In the genomic region with DNA sequence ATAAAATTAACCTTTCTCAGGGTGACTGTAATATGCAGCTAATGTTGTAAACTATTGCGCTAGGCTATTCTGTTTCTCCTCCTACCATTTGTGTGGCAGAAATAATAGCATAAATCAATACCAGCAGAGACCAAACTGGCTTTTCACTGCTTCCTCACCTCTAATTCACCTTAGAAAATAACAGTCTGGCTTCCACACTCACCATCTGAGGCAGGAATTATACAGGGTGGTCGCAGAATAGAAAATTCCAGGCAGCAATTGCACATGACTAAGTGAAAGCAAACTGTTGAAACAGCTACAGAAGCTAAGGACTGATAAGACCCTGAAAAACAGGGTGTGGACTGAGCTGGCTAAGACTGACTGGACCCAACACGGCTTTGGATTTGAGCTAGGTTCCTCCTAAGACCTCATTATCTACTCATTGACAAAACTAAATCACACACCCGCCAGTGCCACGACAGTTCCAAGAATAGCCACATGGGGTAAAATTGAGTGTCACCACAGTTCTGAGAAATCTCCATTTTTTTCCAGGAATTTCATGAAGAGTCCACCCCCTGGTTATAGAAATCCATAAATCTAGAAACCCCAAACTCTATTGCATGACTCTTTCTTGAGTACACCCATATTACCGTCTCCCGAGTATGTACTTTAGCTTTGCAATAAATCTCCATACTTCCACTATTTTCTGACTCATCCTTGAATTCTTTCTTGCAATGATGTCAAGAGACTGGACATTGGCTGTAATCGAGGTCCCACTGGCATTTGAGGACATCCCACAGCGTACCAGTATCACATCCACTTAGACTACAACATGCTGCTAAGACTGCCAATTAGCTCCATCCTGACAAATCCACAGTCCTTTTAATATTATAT, we compare ENCODE assay signal across 1 cellular context.
A peak's percentile ranks its signal among the peaks of the same experiment; 100 is the strongest.
TF ChIP-seq lines count a peak whose summit lies in the region.

No MANE protein-coding gene starts in this region.

TF ChIP-seq in K562, 482 proteins besides CTCF, POLR2A, EP300 and RAD21 (continued from another document and continues in another):
- TF ChIP-seq BRF2 (IDR thresholded peaks at IDR 0.05; ENCODE audit: borderline replicate concordance, insufficient read depth, insufficient read length) (no peak), STAG1 (CRISPR knock-in tag; IDR thresholded peaks at IDR 0.05; ENCODE audit: borderline replicate concordance) (no peak), CEBPB (tag; IDR thresholded peaks at IDR 0.05) (peak; percentile 92), PHF8 (IDR thresholded peaks at IDR 0.05; ENCODE audit: borderline replicate concordance, low read length) (peak; percentile 31; the same call in 1 of the 2 replicates), ZBTB12 (CRISPR knock-in tag; IDR thresholded peaks at IDR 0.05) (no peak), ZZZ3 (IDR thresholded peaks at IDR 0.05) (no peak), KDM4B (IDR thresholded peaks at IDR 0.05; ENCODE audit: borderline replicate concordance in 2 of 2, low read depth in 1 of 2) (no peak), ARID2 (IDR thresholded peaks at IDR 0.05) (no peak), TEAD4 (IDR thresholded peaks at IDR 0.05; ENCODE audit: low read length) (peak; percentile 92), TEAD4 (CRISPR knock-in tag; IDR thresholded peaks at IDR 0.05; ENCODE audit: borderline replicate concordance) (no peak), PPARD (CRISPR knock-in tag; IDR thresholded peaks at IDR 0.05) (no peak), ETV1 (tag; conservative IDR thresholded peaks at IDR 0.05; ENCODE audit: low read depth) (peak; percentile 28; the same call in 1 of the 2 replicates), MXI1 (IDR thresholded peaks at IDR 0.05; ENCODE audit: low read depth, low read length) (no peak; the same call in 1 of the 2 replicates), FOXK1 (CRISPR knock-in tag; IDR thresholded peaks at IDR 0.05; ENCODE audit: borderline replicate concordance) (no peak), POLR2AphosphoS5 (IDR thresholded peaks at IDR 0.05; ENCODE audit: control insufficient read depth, insufficient read depth, low read depth, low read length) (peak; percentile 80), CREB1 (IDR thresholded peaks at IDR 0.05) (peak; percentile 59), CREB1 (CRISPR knock-in tag; IDR thresholded peaks at IDR 0.05) (peak; percentile 57; the same call in 1 of the 2 replicates), HMGN3 (IDR thresholded peaks at IDR 0.05; ENCODE audit: borderline replicate concordance, extremely low read depth, insufficient read length, low read depth, low read length) (peak; percentile 97), SREBF2 (CRISPR knock-in tag; IDR thresholded peaks at IDR 0.05) (no peak), YY1 (IDR thresholded peaks at IDR 0.05; ENCODE audit: borderline replicate concordance in 1 of 3, control insufficient read depth in 1 of 3, extremely low read depth in 1 of 3, insufficient read depth in 3 of 3, insufficient read length in 1 of 3, insufficient replicate concordance in 2 of 3, low read depth in 1 of 3, low read length in 2 of 3) (peak in 2 of 3 experiments; percentile 52 to 90), NRF1 (conservative IDR thresholded peaks at IDR 0.05 in 1 of 2, IDR thresholded peaks at IDR 0.05 in 1 of 2) (peak; percentile 40 to 41; a peak in 2 of 4 replicates), TCF3 (CRISPR knock-in tag; IDR thresholded peaks at IDR 0.05) (peak; percentile 92), MTA2 (IDR thresholded peaks at IDR 0.05; ENCODE audit: low read depth) (peak; percentile 88), GTF2B (IDR thresholded peaks at IDR 0.05; ENCODE audit: extremely low read depth, insufficient read length) (no peak), ZNF12 (CRISPR knock-in tag; IDR thresholded peaks at IDR 0.05) (no peak), ZNF511 (CRISPR knock-in tag; IDR thresholded peaks at IDR 0.05) (no peak), ZFP30 (CRISPR knock-in tag; IDR thresholded peaks at IDR 0.05; ENCODE audit: borderline replicate concordance) (no peak), BCL6 (CRISPR knock-in tag; IDR thresholded peaks at IDR 0.05) (no peak), ZNF436 (CRISPR knock-in tag; IDR thresholded peaks at IDR 0.05) (peak; percentile 56; the same call in 1 of the 2 replicates), GTF3C2 (IDR thresholded peaks at IDR 0.05; ENCODE audit: borderline replicate concordance, extremely low read depth, insufficient read length) (no peak), BMI1 (IDR thresholded peaks at IDR 0.05; ENCODE audit: low read length) (no peak), ZNF407 (IDR thresholded peaks at IDR 0.05; ENCODE audit: low read depth) (no peak), RUNX1 (IDR thresholded peaks at IDR 0.05; ENCODE audit: low read depth) (no peak), CREB3 (tag; conservative IDR thresholded peaks at IDR 0.05; ENCODE audit: low read depth) (no peak; the same call in 1 of the 2 replicates), SMAD2 (IDR thresholded peaks at IDR 0.05; ENCODE audit: low read depth, low read length) (no peak), HDGF (IDR thresholded peaks at IDR 0.05) (no peak), ZNF143 (CRISPR knock-in tag; IDR thresholded peaks at IDR 0.05) (no peak), ADNP (tag; IDR thresholded peaks at IDR 0.05) (no peak), TCF7 (IDR thresholded peaks at IDR 0.05; ENCODE audit: borderline replicate concordance) (no peak), MTF1 (CRISPR knock-in tag; IDR thresholded peaks at IDR 0.05; ENCODE audit: borderline replicate concordance) (no peak), KLF16 (IDR thresholded peaks at IDR 0.05) (peak; percentile 90), ZNF175 (CRISPR knock-in tag; IDR thresholded peaks at IDR 0.05; ENCODE audit: low read depth) (peak; percentile 91), HDAC8 (tag; IDR thresholded peaks at IDR 0.05) (no peak), ZNF695 (CRISPR knock-in tag; IDR thresholded peaks at IDR 0.05) (no peak)
- TF ChIP-seq, protein P1, sequence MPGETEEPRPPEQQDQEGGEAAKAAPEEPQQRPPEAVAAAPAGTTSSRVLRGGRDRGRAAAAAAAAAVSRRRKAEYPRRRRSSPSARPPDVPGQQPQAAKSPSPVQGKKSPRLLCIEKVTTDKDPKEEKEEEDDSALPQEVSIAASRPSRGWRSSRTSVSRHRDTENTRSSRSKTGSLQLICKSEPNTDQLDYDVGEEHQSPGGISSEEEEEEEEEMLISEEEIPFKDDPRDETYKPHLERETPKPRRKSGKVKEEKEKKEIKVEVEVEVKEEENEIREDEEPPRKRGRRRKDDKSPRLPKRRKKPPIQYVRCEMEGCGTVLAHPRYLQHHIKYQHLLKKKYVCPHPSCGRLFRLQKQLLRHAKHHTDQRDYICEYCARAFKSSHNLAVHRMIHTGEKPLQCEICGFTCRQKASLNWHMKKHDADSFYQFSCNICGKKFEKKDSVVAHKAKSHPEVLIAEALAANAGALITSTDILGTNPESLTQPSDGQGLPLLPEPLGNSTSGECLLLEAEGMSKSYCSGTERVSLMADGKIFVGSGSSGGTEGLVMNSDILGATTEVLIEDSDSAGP (CRISPR knock-in tag; IDR thresholded peaks at IDR 0.05) = no peak
